ENCODE assay signal across 8 cellular contexts in the genomic region with DNA sequence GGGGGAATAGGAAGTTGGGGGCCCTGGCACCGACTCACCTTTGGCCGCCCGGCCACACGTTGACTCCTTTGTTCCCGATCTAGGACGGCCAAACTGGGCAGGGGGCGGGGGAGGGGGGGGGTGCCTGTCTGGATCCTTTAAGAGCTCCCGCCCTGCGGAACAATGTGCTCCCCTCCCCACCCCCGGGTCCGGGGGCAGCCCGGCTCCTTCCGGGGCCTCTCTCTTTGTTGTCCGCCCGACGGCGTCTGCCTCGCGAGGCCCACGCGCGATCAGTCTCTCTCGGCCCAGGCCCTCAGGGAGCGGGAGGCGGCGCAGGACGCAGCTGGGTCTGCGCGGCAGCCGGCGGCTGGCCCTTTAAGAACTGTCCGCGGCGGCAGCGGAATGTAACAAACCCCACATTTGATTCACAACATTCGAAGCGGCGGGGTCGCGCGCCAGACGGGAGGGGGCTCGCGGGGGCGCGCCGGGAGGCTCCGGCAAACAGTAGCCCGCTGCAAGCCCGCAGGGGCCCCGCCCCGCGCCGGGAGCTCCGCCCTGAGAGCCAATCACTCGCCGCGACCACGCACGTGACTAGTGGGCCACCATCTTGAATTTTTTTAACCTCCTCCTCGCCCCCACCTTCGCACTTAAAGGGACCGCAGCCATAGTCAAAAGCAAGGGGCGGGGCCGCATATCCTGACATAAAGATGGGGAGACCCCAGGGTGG. TPM values are rescaled to one million over a fixed set of nuclear protein-coding genes. Genes with fewer than 3 reads are reported as not detected.
DNase-seq lines count a peak whose midpoint lies in the region; ATAC-seq and TF ChIP-seq lines count a peak whose summit lies in the region.

A gene (minus strand): TSS at position 501 of the 706 bp plus-strand sequence. CDS start 4,930 bp downstream, outside the sequence.

- peak within 1 kb of the TSS; percentile 96 for H3K27ac Mint-ChIP-seq in activated T-helper 2 cell treated with anti-CD3 and anti-CD28 coated beads, Interferon-gamma antibody, Interleukin-2, Interleukin-4, amounts not matched to agents 10 μg/mL and 5 μg/mL and 100 μg/mL, durations not matched to agents 14 hours and 24 hours and 36 hours
- H3K27ac Mint-ChIP-seq in natural killer cell = peak within 1 kb of the TSS; percentile 99 to 100

- H3K4me3 ChIP-seq in H7 (ENCODE audit: insufficient read depth, low read depth, low read length) (peak within 1 kb of the TSS; percentile 99), Loucy (ENCODE audit: low read length, poor library complexity, severe bottlenecking) (peak within 1 kb of the TSS; percentile 85), RWPE2 (ENCODE audit: severe bottlenecking) (peak within 1 kb of the TSS; percentile 55)

- H3K4me1 Mint-ChIP-seq in activated T-helper 2 cell treated with anti-CD3 and anti-CD28 coated beads, Interferon-gamma antibody, Interleukin-2, Interleukin-4, amounts not matched to agents 10 μg/mL and 5 μg/mL and 100 μg/mL, durations not matched to agents 14 hours and 24 hours and 36 hours (ENCODE audit: low read depth) = peaks cover 53% of the 10 kb centered on the region
- H3K4me1 Mint-ChIP-seq in natural killer cell = peaks cover 78 to 80% of the 10 kb centered on the region in 2 donors

- intact Hi-C loops in activated T-helper 2 cell treated with anti-CD3 and anti-CD28 coated beads, Interferon-gamma antibody, Interleukin-2, Interleukin-4, amounts not matched to agents 10 μg/mL and 5 μg/mL and 100 μg/mL, durations not matched to agents 14 hours and 24 hours and 36 hours (cut with micrococcal nuclease) = loop anchor here (1.0 to 5.0 kb wide), 7 partner anchors 89 to 890 kb away; a partner anchor contains a TSS
- intact Hi-C loops in natural killer cell (cut with micrococcal nuclease) = loop anchor here (1.0 to 2.0 kb wide), 3 partner anchors 89 to 148 kb away; a partner anchor contains a TSS

- H3K79me2 ChIP-seq in Loucy (ENCODE audit: insufficient read depth, low read length) = peaks cover 47% of the 10 kb centered on the region

- H4K20me1 ChIP-seq in Loucy (ENCODE audit: insufficient read depth, low read length, poor library complexity, severe bottlenecking) = peaks cover 13% of the 10 kb centered on the region

- ATAC-seq in RWPE2 (ENCODE audit: low read depth) (peak; percentile 51), natural killer cell (peak; percentile 59 to 84 (median 71))

- H3K36me3 Mint-ChIP-seq in activated T-helper 2 cell treated with anti-CD3 and anti-CD28 coated beads, Interferon-gamma antibody, Interleukin-2, Interleukin-4, amounts not matched to agents 10 μg/mL and 5 μg/mL and 100 μg/mL, durations not matched to agents 14 hours and 24 hours and 36 hours (ENCODE audit: low read depth) = peaks cover 16% of the 10 kb centered on the region
- H3K36me3 Mint-ChIP-seq in natural killer cell = no peaks in the 10 kb centered on the region

- H3K4me1 ChIP-seq in Loucy (ENCODE audit: insufficient read depth, low read length, poor library complexity, severe bottlenecking) (peaks cover 20% of the 10 kb centered on the region), RWPE2 (ENCODE audit: insufficient read depth, poor library complexity, severe bottlenecking) (peaks cover 37% of the 10 kb centered on the region)

- H3K36me3 ChIP-seq in H7 (replicated peaks; ENCODE audit: control insufficient read depth, insufficient read depth, low read length) (peaks cover 11% of the 10 kb centered on the region), Loucy (ENCODE audit: insufficient read depth, low read length) (no peaks in the 10 kb centered on the region), RWPE2 (ENCODE audit: low read depth) (peaks cover 10% of the 10 kb centered on the region; the same call in 1 of the 2 replicates)

- H2AFZ ChIP-seq in Loucy (ENCODE audit: low read length) = no peak within 1 kb of the TSS

- H3K9me2 ChIP-seq in Loucy (replicated peaks; ENCODE audit: low read depth, low read length) = no peaks in the 10 kb centered on the region

- H3F3A ChIP-seq in Loucy (ENCODE audit: low read depth) = no peaks in the 10 kb centered on the region; the same call in 1 of the 2 replicates

- H3K4me2 ChIP-seq in Loucy (ENCODE audit: low read depth, low read length, poor library complexity, severe bottlenecking) = peak within 1 kb of the TSS; percentile 92

- H3K27me3 Mint-ChIP-seq in activated T-helper 2 cell treated with anti-CD3 and anti-CD28 coated beads, Interferon-gamma antibody, Interleukin-2, Interleukin-4, amounts not matched to agents 10 μg/mL and 5 μg/mL and 100 μg/mL, durations not matched to agents 14 hours and 24 hours and 36 hours (ENCODE audit: low read depth) = no peaks in the 10 kb centered on the region
- H3K27me3 Mint-ChIP-seq in natural killer cell (ENCODE audit: low read depth in 2 of 2) = no peaks in the 10 kb centered on the region

- H3K9me3 Mint-ChIP-seq in activated T-helper 2 cell treated with anti-CD3 and anti-CD28 coated beads, Interferon-gamma antibody, Interleukin-2, Interleukin-4, amounts not matched to agents 10 μg/mL and 5 μg/mL and 100 μg/mL, durations not matched to agents 14 hours and 24 hours and 36 hours = no peaks in the 10 kb centered on the region
- H3K9me3 Mint-ChIP-seq in natural killer cell = no peaks in the 10 kb centered on the region

- H3K4me3 Mint-ChIP-seq in activated T-helper 2 cell treated with anti-CD3 and anti-CD28 coated beads, Interferon-gamma antibody, Interleukin-2, Interleukin-4, amounts not matched to agents 10 μg/mL and 5 μg/mL and 100 μg/mL, durations not matched to agents 14 hours and 24 hours and 36 hours (ENCODE audit: low read depth) = peak within 1 kb of the TSS; percentile 98
- H3K4me3 Mint-ChIP-seq in natural killer cell = peak within 1 kb of the TSS; percentile 98

- no peak for TF ChIP-seq CTCF in Loucy (conservative IDR thresholded peaks at IDR 0.05; ENCODE audit: low read length)
- no peak for TF ChIP-seq CTCF in RWPE2 (IDR thresholded peaks at IDR 0.05; ENCODE audit: poor library complexity, severe bottlenecking)
- TF ChIP-seq CTCF in natural killer cell (IDR thresholded peaks at IDR 0.05) = no peak

- H3K9me3 ChIP-seq in Loucy (ENCODE audit: insufficient read depth, low read depth, low read length) (no peaks in the 10 kb centered on the region), RWPE2 (ENCODE audit: severe bottlenecking) (no peaks in the 10 kb centered on the region)

- peak within 1 kb of the TSS; percentile 99 for H3K9ac ChIP-seq in Loucy (ENCODE audit: low read depth, low read length, poor library complexity, severe bottlenecking)

- DNase-seq in ELF-1 (ENCODE audit: low read depth, low spot score) (peak; percentile 99), H7 (peak; percentile 99), RWPE2 (ENCODE audit: low spot score) (peak; percentile 99), fibroblast of peridontal ligament (ENCODE audit: extremely low read depth) (peak; percentile 97), natural killer cell (peak; percentile 99)
- peak; percentile 99 for DNase-seq in activated T-helper 2 cell treated with anti-CD3 and anti-CD28 coated beads, Interferon-gamma antibody, Interleukin-2, Interleukin-4, amounts not matched to agents 10 μg/mL and 5 μg/mL and 100 μg/mL, durations not matched to agents 14 hours and 24 hours and 36 hours (ENCODE audit: low spot score)
- peak; percentile 96 to 99 (median 98) for DNase-seq in stimulated activated naive CD4-positive, alpha-beta T cell (lab: John Stamatoyannopoulos, UW)

- H3K27ac ChIP-seq in RWPE2 (ENCODE audit: poor library complexity, severe bottlenecking) = peak within 1 kb of the TSS; percentile 85

- H3K27me3 ChIP-seq in H7 (ENCODE audit: control insufficient read depth, insufficient read depth, low read length) (no peaks in the 10 kb centered on the region), Loucy (ENCODE audit: insufficient read depth, low read length, poor library complexity, severe bottlenecking) (peaks cover 6% of the 10 kb centered on the region), RWPE2 (ENCODE audit: insufficient read depth, poor library complexity, severe bottlenecking) (no peaks in the 10 kb centered on the region)

RNA-seq across cellular contexts. Expression of the gene that starts here (rescaled TPM):
- 67.4 and 75.6 TPM in 2 replicates for total RNA-seq in H7 (2014; rRNA removed; shearing (Covaris generic))
- total RNA-seq in activated T-helper 2 cell treated with anti-CD3 and anti-CD28 coated beads, Interferon-gamma antibody, Interleukin-2, Interleukin-4, amounts not matched to agents 10 μg/mL and 5 μg/mL and 100 μg/mL, durations not matched to agents 14 hours and 24 hours and 36 hours = 64.7 and 70.3 TPM in 2 replicates
- total RNA-seq in natural killer cell = 100 to 1,000 TPM; 297 to 394 (median 359) TPM

Comparison
In these comparisons a context has a peak if more than half of its experiments do, and no peak if none do; other contexts are left out.
1. Peak in every context shown above with its lines: DNase-seq, ATAC-seq, H3K4me3 ChIP-seq and H3K27ac ChIP-seq.